Comparison of ENCODE assay signal across 8 cellular contexts in the genomic region with DNA sequence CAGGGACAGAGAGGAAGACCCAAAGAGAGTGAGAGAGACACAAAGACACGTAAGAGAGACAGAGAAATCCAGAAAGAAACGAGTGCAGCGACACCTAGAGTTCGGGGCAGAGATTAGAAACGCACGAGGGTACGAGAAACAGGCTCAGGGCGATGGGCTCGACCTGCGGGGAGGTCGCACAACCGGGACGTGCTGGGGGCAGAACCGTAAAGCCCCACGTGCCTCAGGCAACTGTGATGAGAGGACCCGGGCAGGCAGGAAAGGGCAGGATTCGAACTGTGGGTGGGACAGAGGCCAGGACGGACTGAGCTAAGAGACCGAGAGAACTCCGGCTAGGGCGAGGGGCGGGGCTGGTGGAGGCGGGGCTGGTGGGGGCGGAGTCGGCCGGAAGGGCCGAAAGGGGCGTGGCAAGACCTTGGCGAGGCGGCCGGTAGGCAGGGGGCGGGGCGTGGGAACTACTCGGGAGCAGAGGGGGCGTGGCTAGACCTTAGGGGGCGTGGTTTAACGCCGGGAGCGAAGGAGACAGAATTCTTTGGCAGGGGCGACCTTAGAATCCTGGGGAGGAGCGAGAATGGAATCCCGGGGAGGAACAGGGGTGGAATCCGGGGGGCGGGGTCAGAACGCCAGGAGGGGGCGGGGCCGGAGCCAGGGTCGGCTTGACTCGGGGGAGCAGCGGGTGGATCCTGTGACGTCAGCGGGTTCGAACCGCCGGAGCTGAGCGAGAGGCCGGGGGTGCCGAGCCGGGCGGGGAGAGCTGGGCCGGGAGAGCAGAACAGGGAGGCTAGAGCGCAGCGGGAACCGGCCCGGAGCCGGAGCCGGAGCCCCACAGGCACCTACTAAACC. TPM values are rescaled to one million over a fixed set of nuclear protein-coding genes. Genes with fewer than 3 reads are reported as not detected.
DNase-seq lines count a peak whose midpoint lies in the region; ATAC-seq, FAIRE-seq and TF ChIP-seq lines count a peak whose summit lies in the region.

A gene (plus strand): TSS at position 686 of the 843 bp plus-strand sequence. CDS start 229 bp downstream, outside the sequence.

- ATAC-seq in GM23338 (peak; percentile 26), GM12878 (peak; percentile 85), aorta (ENCODE audit: low FRiP score) (peak; percentile 93)

- H3K27me3 Mint-ChIP-seq in GM23338 (ENCODE audit: insufficient read depth, low read depth, poor library complexity) = peaks cover 29% of the 10 kb centered on the region

- DNase-seq in AG09309 (ENCODE audit: low read depth) = peak; percentile 92
- peak; percentile 99 for DNase-seq in GM23338 (ENCODE audit: low spot score)
- DNase-seq in NCI-H2081 treated with DMSO at 0.1 percent for 48 hours (lab: John Stamatoyannopoulos, UW) = peak; percentile 53
- DNase-seq in GM12878 (ENCODE audit: low read depth, low spot score) = peak; percentile 37
- peak; percentile 38 to 97 (median 85) for DNase-seq in hypothalamus (lab: John Stamatoyannopoulos, UW)
- peak; percentile 88 for DNase-seq in retinal pigment epithelial cell (ENCODE audit: low read depth)
- peak; percentile 100 for DNase-seq in aorta

- peaks cover 46% of the 10 kb centered on the region for H3K79me2 ChIP-seq in GM23338 (replicated peaks; ENCODE audit: insufficient read depth)
- H3K79me2 ChIP-seq in GM12878 (ENCODE audit: control insufficient read depth, insufficient read depth, low read length) = no peaks in the 10 kb centered on the region

- SMC1A ChIA-PET in GM12878 (lab: Charles Lee; ENCODE audit: uncharacterized antibody, unreplicated experiment) = interaction anchor here (0.7 to 1.4 kb wide), 5 partner anchors 62 to 122 kb away, joined by 3 to 5 read pairs (median 3); no protein-coding TSS in a partner anchor

- peak within 1 kb of the TSS; percentile 100 for H3K4me2 ChIP-seq in GM23338
- H3K4me2 ChIP-seq in GM12878 (ENCODE audit: control insufficient read depth, insufficient read depth) = peak within 1 kb of the TSS; percentile 99

- BruUV-seq in GM12878 (replicated peaks; lab: Mats Ljungman, UMichigan) = no TSS peak

- FAIRE-seq in TTC549 (lab: Jason Lieb, UNC) = peak; percentile 63
- FAIRE-seq in GM12878 (lab: Jason Lieb, UNC) = peak; percentile 87

- intact Hi-C loops in GM12878 (cut with micrococcal nuclease; ENCODE audit: unreplicated experiment) (loop anchor here (2.0 to 10.0 kb wide), 4 partner anchors 46 to 191 kb away; a partner anchor contains a TSS), aorta (cut with DNase I) (loop anchor here in 1 of 2 donors (1.0 kb wide), 1 partner anchor 46 kb away; no protein-coding TSS in a partner anchor)

- H3K9me3 ChIP-seq in GM12878 (replicated peaks; ENCODE audit: control insufficient read depth, insufficient read depth, low read length) (no peaks in the 10 kb centered on the region), aorta (ENCODE audit: control insufficient read depth, low read length) (no peaks in the 10 kb centered on the region)

- 0 out of 2 replicates have a peak, but pooled peaks have one; percentile 21 for TF ChIP-seq RAD21 in GM12878 (IDR thresholded peaks at IDR 0.05; ENCODE audit: insufficient read depth, low read depth, low read length)

- 4% methylated on average over 32 of the region's 67 CpGs for WGBS in GM12878 (ENCODE audit: insufficient coverage, insufficient replicate concordance, low lambda C conversion rate, missing lambda C conversion rate)
- WGBS in aorta, 2 donors = 0 to 1% methylated on average over 55 to 67 of the region's 67 CpGs

- peak within 1 kb of the TSS; percentile 96 for H3K4me3 Mint-ChIP-seq in GM23338

- TF ChIP-seq CTCF in AG09309 (IDR thresholded peaks at IDR 0.05; ENCODE audit: control insufficient read depth, insufficient read depth, low read depth, low read length, missing control alignments) (peak; percentile 76), GM23338 (conservative IDR thresholded peaks at IDR 0.05; ENCODE audit: low read depth in 2 of 2) (peak; percentile 90 to 92), GM12878 (IDR thresholded peaks at IDR 0.05 in 2 of 3, conservative IDR thresholded peaks at IDR 0.05 in 1 of 3; ENCODE audit: control insufficient read depth in 2 of 3, extremely low read depth in 1 of 3, insufficient read depth in 1 of 3, low read depth in 3 of 3, low read length in 3 of 3) (peak; percentile 47 to 75 (median 60)), retinal pigment epithelial cell (conservative IDR thresholded peaks at IDR 0.05; ENCODE audit: low read depth, low read length) (peak; percentile 86)

- H3K4me3 ChIP-seq in AG09309 (ENCODE audit: control insufficient read depth, low read depth, low read length) (peak within 1 kb of the TSS; percentile 97), GM23338 (peak within 1 kb of the TSS; percentile 99), GM12878 (peak within 1 kb of the TSS; percentile 59; the same call in 1 of the 2 replicates), retinal pigment epithelial cell (ENCODE audit: low read length) (peak within 1 kb of the TSS; percentile 99), aorta (ENCODE audit: low read length in 2 of 2) (peak within 1 kb of the TSS; percentile 76 to 88)

- H3K9me2 ChIP-seq in GM23338 (ENCODE audit: insufficient read depth) = no peaks in the 10 kb centered on the region

- H3K4me1 Mint-ChIP-seq in GM23338 = peaks cover 21% of the 10 kb centered on the region

- H3K36me3 Mint-ChIP-seq in GM23338 (ENCODE audit: low read depth) = peaks cover 18% of the 10 kb centered on the region; the same call in 2 of the 3 replicates

- POLR2A ChIA-PET in GM12878 (lab: Charles Lee) = interaction anchor here (1.0 kb wide), 1 partner anchor 97 kb away, joined by 3 read pairs; no protein-coding TSS in a partner anchor

- H3K9ac ChIP-seq in GM12878 (ENCODE audit: control insufficient read depth, insufficient read depth, low read length) = no peak within 1 kb of the TSS; the same call in 1 of the 2 replicates

- in situ Hi-C loops in GM12878 (cut with MboI) = no loop called here

- H3K27ac Mint-ChIP-seq in GM23338 = peak within 1 kb of the TSS; percentile 97

- RAD21 ChIA-PET in GM12878 (lab: Charles Lee; ENCODE audit: unreplicated experiment) = interaction anchor here (0.5 to 1.4 kb wide), 10 partner anchors 49 to 1383 kb away, joined by 3 to 5 read pairs (median 3); no protein-coding TSS in a partner anchor

- TF ChIP-seq POLR2A in GM12878 (IDR thresholded peaks at IDR 0.05; ENCODE audit: low read depth, low read length) = no peak

- CTCF ChIA-PET in GM12878 (lab: Yijun Ruan, JAX) = interaction anchor here (0.6 to 1.3 kb wide), 9 partner anchors 16 to 192 kb away, joined by 3 to 17 read pairs (median 4); no protein-coding TSS in a partner anchor

- H3K4me1 ChIP-seq in GM23338 (ENCODE audit: insufficient read depth) (peaks cover 25% of the 10 kb centered on the region), GM12878 (ENCODE audit: control insufficient read depth, insufficient read depth, low read length) (peaks cover 8% of the 10 kb centered on the region), aorta (ENCODE audit: control insufficient read depth in 1 of 2, insufficient read depth in 2 of 2, low read length in 2 of 2) (no peaks in the 10 kb centered on the region)

- peaks cover 3% of the 10 kb centered on the region; the same call in 2 of the 3 replicates for H3K9me3 Mint-ChIP-seq in GM23338

- H3K36me3 ChIP-seq in GM23338 (ENCODE audit: insufficient read depth) (no peaks in the 10 kb centered on the region), GM12878 (ENCODE audit: control insufficient read depth in 2 of 2, insufficient read depth in 2 of 2, low read length in 1 of 2) (no peaks in the 10 kb centered on the region), aorta (ENCODE audit: control insufficient read depth in 1 of 2, insufficient read depth in 2 of 2, low read length in 1 of 2) (no peaks in the 10 kb centered on the region)

- H3K27ac ChIP-seq in GM23338 (ENCODE audit: low read depth) (peak within 1 kb of the TSS; percentile 100), GM12878 (ENCODE audit: control insufficient read depth, insufficient read depth) (no peak within 1 kb of the TSS), aorta (ENCODE audit: low read depth in 1 of 2, low read length in 2 of 2) (peak within 1 kb of the TSS; percentile 51 to 80)

- H4K20me1 ChIP-seq in GM23338 (replicated peaks; ENCODE audit: insufficient read depth) = peaks cover 21% of the 10 kb centered on the region
- no peaks in the 10 kb centered on the region for H4K20me1 ChIP-seq in GM12878 (ENCODE audit: control insufficient read depth, insufficient read depth)

- TF ChIP-seq EP300 in GM12878 (IDR thresholded peaks at IDR 0.05; ENCODE audit: borderline replicate concordance in 1 of 2, control insufficient read depth in 1 of 2, low read depth in 2 of 2, low read length in 2 of 2) = no peak

- H2AFZ ChIP-seq in GM23338 = peak within 1 kb of the TSS; percentile 97
- H2AFZ ChIP-seq in GM12878 (ENCODE audit: control insufficient read depth, low read depth, low read length) = peak within 1 kb of the TSS; percentile 94

- H3K27me3 ChIP-seq in GM23338 (ENCODE audit: insufficient read depth) (peaks cover 13% of the 10 kb centered on the region; the same call in 1 of the 2 replicates), GM12878 (replicated peaks in 1 of 2; ENCODE audit: control insufficient read depth in 2 of 2, insufficient read depth in 2 of 2, low read length in 1 of 2) (peaks cover 9 to 11% of the 10 kb centered on the region in 2 experiments), aorta (ENCODE audit: control insufficient read depth in 1 of 2, insufficient read depth in 2 of 2, low read length in 1 of 2) (no peaks in the 10 kb centered on the region)

- H3F3A ChIP-seq in GM23338 (replicated peaks; ENCODE audit: low read depth) = peaks cover 22% of the 10 kb centered on the region

RNA-seq across cellular contexts. Expression of the gene that starts here (rescaled TPM):
- 230 and 235 TPM in 2 replicates for total RNA-seq in GM23338 (2014; rRNA removed; shearing (Covaris generic))
- 109 and 113 TPM in 2 replicates for polyA plus RNA-seq in GM23338 (2016; fragmentation: Nextera tagmentation; extraction: Ambion mirVana)
- total RNA-seq in GM12878 (2013; cell fraction: nucleolus; rRNA removed) = not detected in 2 replicates
- 0.11 and 0.34 TPM in 2 replicates for total RNA-seq in GM12878 (2014; rRNA removed)
- total RNA-seq in GM12878 (2014; rRNA removed; fragmentation: Illumina TruSeq; extraction: Trizol) = not detected in 2 replicates
- total RNA-seq in GM12878 (2021) = 0.36 and 0.88 TPM in 2 replicates
- 0.33 TPM for polyA plus RNA-seq in GM12878 (2011; ENCODE audit: low read depth)
- 0.05 TPM in 1 of 2 replicates, not detected in the other for polyA plus RNA-seq in GM12878 (2011; rRNA removed)
- polyA plus RNA-seq in GM12878 (2011; cell fraction: cytosol; rRNA removed) = 0.06 TPM in 1 of 2 replicates, not detected in the other
- polyA plus RNA-seq in GM12878 (2011; cell fraction: nucleus; rRNA removed) = not detected in 2 replicates
- polyA plus RNA-seq in GM12878 (2012) = 0.07 and 0.26 TPM in 2 replicates
- polyA plus RNA-seq in GM12878 (2014; fragmentation: Illumina TruSeq; extraction: Trizol) = not detected in 2 replicates
- polyA plus RNA-seq in GM12878 (2014; fragmentation: Nextera tagmentation; extraction: Ambion mirVana) = not detected
- polyA plus RNA-seq in GM12878 (2014; rRNA removed) = 0.08 TPM in 1 of 2 replicates, not detected in the other
- polyA plus RNA-seq in GM12878 (2016; fragmentation: Nextera tagmentation; extraction: Ambion mirVana) = under 1 TPM in 1 of 2 experiments, not detected in 1; 0.26 TPM
- not detected in 2 replicates for polyA minus RNA-seq in GM12878 (2011; rRNA and poly(A)+ RNA removed)
- polyA minus RNA-seq in GM12878 (2011; cell fraction: cytosol; rRNA and poly(A)+ RNA removed) = 0.52 TPM in 1 of 2 replicates, not detected in the other
- polyA minus RNA-seq in GM12878 (2011; cell fraction: nucleus; rRNA and poly(A)+ RNA removed) = not detected in 2 replicates
- 10 to 100 TPM; 88.2 to 97.8 TPM for total RNA-seq in aorta
- polyA plus RNA-seq in aorta = 10 to 100 TPM; 27.8 to 49.5 TPM

Comparison
In these comparisons a context has a peak if more than half of its experiments do, and no peak if none do; other contexts are left out.
1. RNA of the gene that starts here (total RNA-seq): 230 to 235 TPM in GM23338 and 88.2 to 97.8 TPM in aorta; 0.11 to 0.88 TPM in GM12878; every median in the first group is over 10 times any median in the second.
2. RNA of the gene that starts here (polyA plus RNA-seq): 109 to 113 TPM in GM23338 and 27.8 to 49.5 TPM in aorta; 0.05 to 0.33 TPM in GM12878; every median in the first group is over 10 times any median in the second.
3. Peak in DNase-seq, ATAC-seq, H3K4me3 ChIP-seq and H3K4me2 ChIP-seq in GM12878; RNA of the gene not detected or under 1 TPM.
4. DNase-seq: peak in every context shown above with its lines; median percentile 100 in aorta; 99 in GM23338; 92 in AG09309; 88 in retinal pigment epithelial cell; 85 in hypothalamus; 53 in NCI-H2081 treated with DMSO at 0.1 percent for 48 hours; 37 in GM12878.
5. ATAC-seq: peak in every context shown above with its lines; median percentile 93 in aorta; 85 in GM12878; 26 in GM23338.
6. Peak in every context shown above with its lines, with median percentiles within 50 percentile points of each other: H3K4me3 ChIP-seq and CTCF ChIP-seq.